Comparison of ENCODE assay signal across 17 cellular contexts in the genomic region with DNA sequence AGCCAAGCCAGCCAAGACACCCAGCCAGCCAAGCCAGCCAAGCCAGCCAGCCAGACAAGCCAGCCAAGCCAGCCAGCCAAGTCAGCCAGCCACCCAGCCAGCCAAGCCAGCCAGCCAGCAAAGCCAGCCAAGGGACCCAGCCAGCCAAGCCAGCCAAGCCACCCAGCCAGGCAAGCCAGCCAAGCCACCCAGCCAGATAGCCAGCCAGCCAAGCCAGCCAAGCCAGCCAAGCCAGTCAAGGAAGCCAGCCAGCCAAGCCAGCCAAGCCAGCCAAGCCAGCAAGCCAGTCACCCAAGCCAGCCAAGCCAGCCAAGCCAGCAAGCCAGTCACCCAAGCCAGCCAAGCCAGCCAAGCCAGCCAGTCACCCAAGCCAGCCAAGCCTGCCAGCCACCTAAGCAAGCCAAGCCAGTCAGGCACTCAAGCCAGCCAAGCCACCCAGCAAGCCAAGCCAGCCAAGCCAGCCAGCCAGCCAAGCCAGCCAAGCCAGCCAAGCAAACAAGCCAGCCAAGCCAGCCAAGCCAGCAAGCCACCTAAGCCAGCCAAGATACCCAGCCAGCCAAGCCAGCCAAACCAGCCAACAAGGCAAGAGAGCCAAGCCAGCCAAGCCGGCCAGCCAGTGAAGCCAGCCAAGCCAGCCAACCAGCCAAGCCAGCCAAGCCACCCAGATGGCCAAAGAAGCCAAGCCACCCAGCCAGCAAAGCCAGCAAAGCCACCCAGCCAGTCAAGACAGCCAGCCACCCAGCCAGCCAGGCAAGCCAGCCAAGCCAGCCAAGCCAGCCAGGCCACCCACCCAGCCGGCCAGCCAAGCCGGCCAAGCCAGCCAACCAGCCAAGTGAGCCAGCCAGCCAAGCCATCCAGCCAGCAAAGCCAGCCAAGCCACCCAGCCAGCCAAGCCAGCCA. TPM values are rescaled to one million over a fixed set of nuclear protein-coding genes. Genes with fewer than 3 reads are reported as not detected.
"Had no signal": no experiment of that assay in that cellular context is flagged by ENCODE, and none has a peak within 500 bp of the region (broad histone marks: within the 10 kb centered on the region; RNA-seq: fewer than 3 reads in every experiment).

No MANE protein-coding gene starts in this region.

- H3K4me3 ChIP-seq: SJCRH30 had no signal

- H3K36me3 ChIP-seq: SJCRH30 had no signal

- H3K27ac ChIP-seq: SJCRH30 had no signal

- DNase-seq: Karpas-422, KG1, MM.1S, NCI-H1092 treated with DMSO at 0.1 percent for 48 hours, NCI-H1436, NCI-H187, NCI-H2029 treated with DMSO at 0.1 percent for 48 hours, NCI-H2227 treated with DMSO at 0.1 percent for 48 hours, NCI-H524, NCI-H69, NCI-H774, RPMI8226, SHP77 treated with DMSO at 0.1 percent for 48 hours, SJCRH30 had no signal

- H3K27me3 ChIP-seq: SJCRH30 had no signal

- ATAC-seq: SK-N-SH treated with all-trans-retinoic acid at 6 μM for 48 hours had no signal

- H3K4me1 ChIP-seq: SJCRH30 had no signal

RNA-seq across cellular contexts. Expression of gene CCT8L2, which starts 33.3 kb away (rescaled TPM):
- total RNA-seq: HT-29, NCI-H460, SJCRH30 had no signal
